In genomic region chr10:86439544-86439943, GRCh38 we compare ENCODE assay signal across 9 cellular contexts.
DNase-seq lines count a peak whose midpoint lies in the region; ATAC-seq and TF ChIP-seq lines count a peak whose summit lies in the region.
"Had no signal": no experiment of that assay in that cellular context is flagged by ENCODE, and none has a peak within 500 bp of the region (broad histone marks: within the 10 kb centered on the region; RNA-seq: fewer than 3 reads in every experiment).

No MANE protein-coding gene starts in this region.

- TF ChIP-seq POLR2A in adrenal gland (IDR thresholded peaks at IDR 0.05) (no peak), upper lobe of left lung (IDR thresholded peaks at IDR 0.05) (no peak)

- peak overlapping the region; percentile 38 for H3K27ac Mint-ChIP-seq in activated naive CD4-positive, alpha-beta T cell treated with anti-CD3 and anti-CD28 coated beads for 36 hours

- TF ChIP-seq CTCF in adrenal gland (IDR thresholded peaks at IDR 0.05), result peak in 3 of 6 experiments; percentile 13 to 28 (median 27)
- peak in 1 of 6 experiments; percentile 28 for TF ChIP-seq CTCF in upper lobe of left lung (IDR thresholded peaks at IDR 0.05)

- peaks cover 43% of the 10 kb centered on the region for H3K36me3 Mint-ChIP-seq in activated naive CD4-positive, alpha-beta T cell treated with anti-CD3 and anti-CD28 coated beads for 36 hours (ENCODE audit: low read depth)

- no peaks in the 10 kb centered on the region for H3K9me3 ChIP-seq in adrenal gland (replicated peaks in 1 of 3)
- no peaks in the 10 kb centered on the region for H3K9me3 ChIP-seq in upper lobe of left lung
- H3K9me3 ChIP-seq: Peyer's patch had no signal

- H3K27me3 Mint-ChIP-seq in activated naive CD4-positive, alpha-beta T cell treated with anti-CD3 and anti-CD28 coated beads for 36 hours (ENCODE audit: low read depth), result no peaks in the 10 kb centered on the region

- no peak for TF ChIP-seq EP300 in upper lobe of left lung (IDR thresholded peaks at IDR 0.05)

- H3K4me1 ChIP-seq in adrenal gland (replicated peaks in 1 of 2) (peaks cover 0 to 17% of the 10 kb centered on the region in 2 donors), upper lobe of left lung (peaks cover 0 to 10% (median 1%) of the 10 kb centered on the region in 4 donors)

- H3K4me3 Mint-ChIP-seq in activated naive CD4-positive, alpha-beta T cell treated with anti-CD3 and anti-CD28 coated beads for 36 hours, result no peak overlapping the region

- no peak overlapping the region for H3K4me3 ChIP-seq in adrenal gland
- no peak overlapping the region for H3K4me3 ChIP-seq in upper lobe of left lung
- H3K4me3 ChIP-seq: Peyer's patch had no signal

- DNase-seq in activated naive CD4-positive, alpha-beta T cell treated with anti-CD3 and anti-CD28 coated beads for 36 hours, result no peak
- DNase-seq in activated naive CD4-positive, alpha-beta T cell (lab: John Stamatoyannopoulos, UW), result no peak
- DNase-seq in adrenal gland (peak; percentile 56 to 90 (median 87)), upper lobe of left lung (peak in 1 of 2 donors; percentile 83), T-helper 9 cell (no peak)
- no peak for DNase-seq in activated CD4-positive, alpha-beta T cell treated with anti-CD3 and anti-CD28 coated beads for 1 hour

- no peaks in the 10 kb centered on the region for H3K9me3 Mint-ChIP-seq in activated naive CD4-positive, alpha-beta T cell treated with anti-CD3 and anti-CD28 coated beads for 36 hours

- H3K4me1 Mint-ChIP-seq in activated naive CD4-positive, alpha-beta T cell treated with anti-CD3 and anti-CD28 coated beads for 36 hours (ENCODE audit: low read depth), result peaks cover 21% of the 10 kb centered on the region

- 4 to 18% (median 10%) methylated on average over 1 of the region's 1 CpG for WGBS in adrenal gland, 4 donors
- WGBS in upper lobe of left lung, 2 donors, result 5 to 33% methylated on average over 1 of the region's 1 CpG

- H3K27me3 ChIP-seq in adrenal gland, result no peaks in the 10 kb centered on the region
- no peaks in the 10 kb centered on the region for H3K27me3 ChIP-seq in layer of hippocampus (ENCODE audit: control insufficient read depth, insufficient read depth, low read length)
- no peaks in the 10 kb centered on the region for H3K27me3 ChIP-seq in upper lobe of left lung
- H3K27me3 ChIP-seq: Peyer's patch had no signal

- H3K36me3 ChIP-seq in adrenal gland (replicated peaks in 1 of 2) (peaks cover 0 to 67% of the 10 kb centered on the region in 2 donors), upper lobe of left lung (peaks cover 17 to 99% (median 49%) of the 10 kb centered on the region in 4 donors)

- peak; percentile 37 to 78 for ATAC-seq in upper lobe of left lung (ENCODE audit: low FRiP score in 2 of 2)
- ATAC-seq in GM19452 (IDR thresholded peaks at IDR 0.05; ENCODE audit: unreplicated experiment), result no peak

- intact Hi-C loops in activated naive CD4-positive, alpha-beta T cell treated with anti-CD3 and anti-CD28 coated beads for 36 hours (cut with micrococcal nuclease), result no loop called here
- intact Hi-C loops in adrenal gland (cut with DNase I), result no loop called here

- H3K27ac ChIP-seq in adrenal gland, result peak overlapping the region in 1 of 5 donors; percentile 50
- peak overlapping the region; percentile 0 for H3K27ac ChIP-seq in layer of hippocampus (ENCODE audit: low read depth, low read length)
- H3K27ac ChIP-seq in upper lobe of left lung, result peak overlapping the region in 2 of 4 donors; percentile 6 to 45

- CTCF ChIA-PET in activated naive CD4-positive, alpha-beta T cell treated with anti-CD3 and anti-CD28 coated beads for 36 hours (lab: Charles Lee), result interaction anchor here (3.3 kb wide), 1 partner anchor 39 kb away, joined by 10 read pairs; no protein-coding TSS in a partner anchor

Comparison
In these comparisons a context has a peak if more than half of its experiments do, and no peak if none do; other contexts are left out.
1. DNase-seq: peak in adrenal gland (7 of 7); none in activated naive CD4-positive, alpha-beta T cell treated with anti-CD3 and anti-CD28 coated beads for 36 hours (single experiment), activated naive CD4-positive, alpha-beta T cell (0 of 4), T-helper 9 cell (single experiment) and activated CD4-positive, alpha-beta T cell treated with anti-CD3 and anti-CD28 coated beads for 1 hour (single experiment).